Comparison of ENCODE assay signal across 2 cellular contexts in genomic region chr6:26224940-26225847, GRCh38.
TF ChIP-seq lines count a peak whose summit lies in the region.

No MANE protein-coding gene starts in this region.

TF ChIP-seq in K562, 482 proteins besides CTCF, POLR2A, EP300 and RAD21 (continued from another document and continues in another):
- TF ChIP-seq POLR2G (IDR thresholded peaks at IDR 0.05; ENCODE audit: low read depth, low read length): 0 out of 2 replicates have a peak, but pooled peaks have one; percentile 30
- TF ChIP-seq GABPB2 (CRISPR knock-in tag; conservative IDR thresholded peaks at IDR 0.05): no peak
- no peak for TF ChIP-seq ZNF318 (IDR thresholded peaks at IDR 0.05; ENCODE audit: borderline replicate concordance in 1 of 2, low read depth in 1 of 2)
- no peak for TF ChIP-seq PATZ1 (CRISPR knock-in tag; IDR thresholded peaks at IDR 0.05; ENCODE audit: borderline replicate concordance)
- TF ChIP-seq DMBX1 (CRISPR knock-in tag; IDR thresholded peaks at IDR 0.05; ENCODE audit: borderline replicate concordance): no peak
- no peak for TF ChIP-seq LARP7 (IDR thresholded peaks at IDR 0.05)
- TF ChIP-seq ZSCAN29 (IDR thresholded peaks at IDR 0.05): no peak
- TF ChIP-seq SMAD4 (CRISPR knock-in tag; conservative IDR thresholded peaks at IDR 0.05): no peak
- no peak for TF ChIP-seq E2F6 (IDR thresholded peaks at IDR 0.05; ENCODE audit: borderline replicate concordance in 1 of 2, extremely low read depth in 1 of 2, insufficient read depth in 1 of 2, insufficient read length in 1 of 2, low read depth in 1 of 2, low read length in 1 of 2, poor library complexity in 1 of 2, severe bottlenecking in 1 of 2)
- no peak for TF ChIP-seq CREB5 (CRISPR knock-in tag; IDR thresholded peaks at IDR 0.05)
- TF ChIP-seq ELF1 (tag; IDR thresholded peaks at IDR 0.05): no peak
- no peak for TF ChIP-seq FOXP1 (CRISPR knock-in tag; IDR thresholded peaks at IDR 0.05)
- no peak for TF ChIP-seq ADNP (tag; IDR thresholded peaks at IDR 0.05)
- no peak for TF ChIP-seq MTA1 (IDR thresholded peaks at IDR 0.05; ENCODE audit: borderline replicate concordance)
- no peak for TF ChIP-seq POLR2B (IDR thresholded peaks at IDR 0.05; ENCODE audit: low read depth, partially characterized antibody)

TF ChIP-seq in HEK293T, 16 proteins besides CTCF, POLR2A, EP300 and RAD21 (continued from another document):
- no peak for TF ChIP-seq L3MBTL2 (conservative IDR thresholded peaks at IDR 0.05)
- no peak for TF ChIP-seq CTBP1 (IDR thresholded peaks at IDR 0.05; ENCODE audit: borderline replicate concordance)
- no peak for TF ChIP-seq BHLHE40 (IDR thresholded peaks at IDR 0.05; ENCODE audit: borderline replicate concordance)
- TF ChIP-seq ZNF384 (IDR thresholded peaks at IDR 0.05): no peak
- TF ChIP-seq ARNT (IDR thresholded peaks at IDR 0.05): no peak
- no peak for TF ChIP-seq ELF4 (IDR thresholded peaks at IDR 0.05)
- TF ChIP-seq PKNOX1 (IDR thresholded peaks at IDR 0.05): no peak
- TF ChIP-seq FOXA1 (IDR thresholded peaks at IDR 0.05): no peak
